ENCODE assay signal across 1 cellular context in genomic region chr22:40651563-40652501, GRCh38.
TF ChIP-seq lines count a peak whose summit lies in the region.

No MANE protein-coding gene starts in this region.

TF ChIP-seq in A549, 52 proteins besides CTCF, POLR2A, EP300 and RAD21 (continued from another document):
- TF ChIP-seq ELK1 (IDR thresholded peaks at IDR 0.05; ENCODE audit: low read depth, low read length) = no peak
- TF ChIP-seq ZC3H11A (IDR thresholded peaks at IDR 0.05) = no peak
- TF ChIP-seq, protein P1, sequence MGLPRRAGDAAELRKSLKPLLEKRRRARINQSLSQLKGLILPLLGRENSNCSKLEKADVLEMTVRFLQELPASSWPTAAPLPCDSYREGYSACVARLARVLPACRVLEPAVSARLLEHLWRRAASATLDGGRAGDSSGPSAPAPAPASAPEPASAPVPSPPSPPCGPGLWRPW (IDR thresholded peaks at IDR 0.05) = no peak
- TF ChIP-seq ZNF302 (CRISPR knock-in tag; IDR thresholded peaks at IDR 0.05) = no peak
- TF ChIP-seq HDAC2 (IDR thresholded peaks at IDR 0.05) = no peak
- TF ChIP-seq BHLHE40 (IDR thresholded peaks at IDR 0.05; ENCODE audit: low read depth, low read length) = no peak
- no peak for TF ChIP-seq HOXA7 (CRISPR knock-in tag; IDR thresholded peaks at IDR 0.05)
- no peak for TF ChIP-seq HMGXB4 (CRISPR knock-in tag; IDR thresholded peaks at IDR 0.05; ENCODE audit: borderline replicate concordance)
- no peak for TF ChIP-seq ZFP36 (IDR thresholded peaks at IDR 0.05; ENCODE audit: borderline replicate concordance, partially characterized antibody)
- TF ChIP-seq MYC (IDR thresholded peaks at IDR 0.05; ENCODE audit: borderline replicate concordance, low read length) = no peak
- peak; percentile 92 for TF ChIP-seq MAX (IDR thresholded peaks at IDR 0.05)
- no peak for TF ChIP-seq GATA3 (IDR thresholded peaks at IDR 0.05; ENCODE audit: borderline replicate concordance)
- TF ChIP-seq HEYL (CRISPR knock-in tag; IDR thresholded peaks at IDR 0.05) = no peak
- TF ChIP-seq, protein P2, sequence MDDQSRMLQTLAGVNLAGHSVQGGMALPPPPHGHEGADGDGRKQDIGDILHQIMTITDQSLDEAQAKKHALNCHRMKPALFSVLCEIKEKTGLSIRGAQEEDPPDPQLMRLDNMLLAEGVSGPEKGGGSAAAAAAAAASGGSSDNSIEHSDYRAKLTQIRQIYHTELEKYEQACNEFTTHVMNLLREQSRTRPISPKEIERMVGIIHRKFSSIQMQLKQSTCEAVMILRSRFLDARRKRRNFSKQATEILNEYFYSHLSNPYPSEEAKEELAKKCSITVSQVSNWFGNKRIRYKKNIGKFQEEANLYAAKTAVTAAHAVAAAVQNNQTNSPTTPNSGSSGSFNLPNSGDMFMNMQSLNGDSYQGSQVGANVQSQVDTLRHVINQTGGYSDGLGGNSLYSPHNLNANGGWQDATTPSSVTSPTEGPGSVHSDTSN (IDR thresholded peaks at IDR 0.05) = peak; percentile 40; the same call in 1 of the 2 replicates
- TF ChIP-seq, protein P3, sequence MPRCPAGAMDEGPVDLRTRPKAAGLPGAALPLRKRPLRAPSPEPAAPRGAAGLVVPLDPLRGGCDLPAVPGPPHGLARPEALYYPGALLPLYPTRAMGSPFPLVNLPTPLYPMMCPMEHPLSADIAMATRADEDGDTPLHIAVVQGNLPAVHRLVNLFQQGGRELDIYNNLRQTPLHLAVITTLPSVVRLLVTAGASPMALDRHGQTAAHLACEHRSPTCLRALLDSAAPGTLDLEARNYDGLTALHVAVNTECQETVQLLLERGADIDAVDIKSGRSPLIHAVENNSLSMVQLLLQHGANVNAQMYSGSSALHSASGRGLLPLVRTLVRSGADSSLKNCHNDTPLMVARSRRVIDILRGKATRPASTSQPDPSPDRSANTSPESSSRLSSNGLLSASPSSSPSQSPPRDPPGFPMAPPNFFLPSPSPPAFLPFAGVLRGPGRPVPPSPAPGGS (IDR thresholded peaks at IDR 0.05) = peak; percentile 68; the same call in 2 of the 3 replicates
- no peak for TF ChIP-seq NFE2L2 (conservative IDR thresholded peaks at IDR 0.05; ENCODE audit: low read length)
- TF ChIP-seq NR3C1 (IDR thresholded peaks at IDR 0.05) = no peak
- no peak for TF ChIP-seq REST (IDR thresholded peaks at IDR 0.05)
